Comparison of ENCODE assay signal across 7 cellular contexts in genomic region chr11:116771935-116772334, GRCh38. TPM values are rescaled to one million over a fixed set of nuclear protein-coding genes. Genes with fewer than 3 reads are reported as not detected.
DNase-seq lines count a peak whose midpoint lies in the region; ATAC-seq, FAIRE-seq and TF ChIP-seq lines count a peak whose summit lies in the region.

No MANE protein-coding gene starts in this region.

- no peak overlapping the region for H2AFZ ChIP-seq in HCT116 (ENCODE audit: low read depth, low read length, poor library complexity, severe bottlenecking)
- H2AFZ ChIP-seq in SU-DHL-6 (ENCODE audit: low read depth, low read length, severe bottlenecking) = no peak overlapping the region

- no peak for TF ChIP-seq CTCF in HCT116 (IDR thresholded peaks at IDR 0.05 in 2 of 3, conservative IDR thresholded peaks at IDR 0.05 in 1 of 3; ENCODE audit: borderline replicate concordance in 1 of 3, insufficient read depth in 1 of 3, low read depth in 2 of 3, low read length in 2 of 3)
- TF ChIP-seq CTCF in SU-DHL-6 (IDR thresholded peaks at IDR 0.05; ENCODE audit: insufficient read depth, low read length, poor library complexity, severe bottlenecking) = no peak

- ATAC-seq in HCT116 (no peak), right cardiac atrium (no peak), GM19023 (IDR thresholded peaks at IDR 0.05; ENCODE audit: unreplicated experiment) (no peak), GM18870 (IDR thresholded peaks at IDR 0.05; ENCODE audit: unreplicated experiment) (no peak)

- H3K4me2 ChIP-seq in HCT116 (ENCODE audit: low read length) (peak overlapping the region; percentile 83), SU-DHL-6 (ENCODE audit: low read depth, low read length, poor library complexity, severe bottlenecking) (peak overlapping the region; percentile 94)

- TSS peak; percentile 56 for BruUV-seq in HCT116 (replicated peaks; lab: Mats Ljungman, UMichigan)

- no peaks in the 10 kb centered on the region for H4K20me1 ChIP-seq in HCT116 (ENCODE audit: insufficient read depth)
- no peaks in the 10 kb centered on the region for H4K20me1 ChIP-seq in SU-DHL-6 (ENCODE audit: low read depth, low read length)

- H3K4me3 ChIP-seq in HCT116 (replicated peaks in 1 of 2; ENCODE audit: low read depth in 1 of 2, low read length in 2 of 2) (peak overlapping the region; percentile 84 to 94), SU-DHL-6 (ENCODE audit: insufficient read depth, low read length, poor library complexity, severe bottlenecking) (peak overlapping the region; percentile 70), right cardiac atrium (ENCODE audit: low read length) (peak overlapping the region; percentile 88), small intestine (ENCODE audit: low read depth in 1 of 2, low read length in 2 of 2) (peak overlapping the region; percentile 83 to 96)

- DNase-seq in HCT116 (ENCODE audit: low read depth, low spot score) = no peak
- no peak for DNase-seq in right cardiac atrium
- no peak for DNase-seq in small intestine
- DNase-seq in ureter (ENCODE audit: low spot score) = no peak

- H3K4me1 ChIP-seq in HCT116 (ENCODE audit: control insufficient read depth in 1 of 2, insufficient read depth in 2 of 2, low read length in 2 of 2) = peaks cover 10 to 21% of the 10 kb centered on the region in 2 experiments; a peak in 3 of 4 replicates
- peaks cover 7% of the 10 kb centered on the region for H3K4me1 ChIP-seq in right cardiac atrium (ENCODE audit: control insufficient read depth, insufficient read depth, low read length)
- H3K4me1 ChIP-seq in small intestine (ENCODE audit: control insufficient read depth in 2 of 2, insufficient read depth in 1 of 2, low read depth in 1 of 2, low read length in 1 of 2) = no peaks in the 10 kb centered on the region

- no peak for TF ChIP-seq POLR2A in HCT116 (IDR thresholded peaks at IDR 0.05; ENCODE audit: borderline replicate concordance, extremely low read depth, insufficient read depth, insufficient read length)

- peak overlapping the region; percentile 82 for H3K9ac ChIP-seq in HCT116 (ENCODE audit: low read length)
- H3K9ac ChIP-seq in SU-DHL-6 (ENCODE audit: low read length) = peak overlapping the region; percentile 83

- TF ChIP-seq RAD21 in HCT116 (IDR thresholded peaks at IDR 0.05; ENCODE audit: low read depth) = no peak

- H3K9me2 ChIP-seq in HCT116 (ENCODE audit: insufficient read depth) = no peaks in the 10 kb centered on the region
- no peaks in the 10 kb centered on the region for H3K9me2 ChIP-seq in SU-DHL-6 (replicated peaks; ENCODE audit: insufficient read depth, low read length)

- H3K27ac ChIP-seq in HCT116 (ENCODE audit: low read depth, low read length) (peak overlapping the region; percentile 91), SU-DHL-6 (ENCODE audit: low read depth, low read length) (peak overlapping the region; percentile 87), right cardiac atrium (ENCODE audit: low read length) (no peak overlapping the region), small intestine (ENCODE audit: low read depth in 1 of 2, low read length in 1 of 2) (no peak overlapping the region)

- H3K9me3 ChIP-seq in HCT116 (ENCODE audit: control insufficient read depth in 1 of 2, insufficient read depth in 1 of 2, low read depth in 1 of 2, low read length in 2 of 2) (no peaks in the 10 kb centered on the region), SU-DHL-6 (ENCODE audit: insufficient read depth, low read length) (no peaks in the 10 kb centered on the region), right cardiac atrium (ENCODE audit: control insufficient read depth, low read length) (no peaks in the 10 kb centered on the region), small intestine (ENCODE audit: control insufficient read depth, low read depth) (no peaks in the 10 kb centered on the region)

- 9% methylated on average over 2 of the region's 2 CpGs for WGBS in right cardiac atrium
- 0 to 7% (median 5%) methylated on average over 2 of the region's 2 CpGs for WGBS in small intestine, 3 donors

- RAD21 ChIA-PET in HCT116 (lab: Charles Lee; ENCODE audit: low non-redundant PET in 1 of 2, low total read pairs in 2 of 2, uncharacterized antibody in 2 of 2, unreplicated experiment in 2 of 2) = no interaction called here

- intact Hi-C loops in HCT116 (cut with micrococcal nuclease) = no loop called here
- intact Hi-C loops in right cardiac atrium (cut with DNase I) = no loop called here

- POLR2A ChIA-PET in HCT116 (lab: Charles Lee) = no interaction called here

- FAIRE-seq in small intestine (lab: Jason Lieb, UNC) = no peak

- peaks cover 36% of the 10 kb centered on the region for H3K79me2 ChIP-seq in HCT116 (ENCODE audit: insufficient read depth, low read length)
- H3K79me2 ChIP-seq in SU-DHL-6 (ENCODE audit: insufficient read depth, low read length) = peaks cover 25% of the 10 kb centered on the region

- H3K36me3 ChIP-seq in HCT116 (ENCODE audit: control insufficient read depth in 1 of 2, insufficient read depth in 2 of 2, low read length in 2 of 2) = peaks cover 8 to 17% of the 10 kb centered on the region in 2 experiments; a peak in 3 of 4 replicates
- H3K36me3 ChIP-seq in SU-DHL-6 (ENCODE audit: low read length) = peaks cover 9% of the 10 kb centered on the region; the same call in 1 of the 2 replicates
- H3K36me3 ChIP-seq in small intestine (ENCODE audit: control insufficient read depth in 2 of 2, insufficient read depth in 2 of 2, low read length in 2 of 2) = no peaks in the 10 kb centered on the region

- H3F3A ChIP-seq in SU-DHL-6 (ENCODE audit: insufficient read depth) = peaks cover 33% of the 10 kb centered on the region

- H3K27me3 ChIP-seq in HCT116 (ENCODE audit: insufficient read depth, low read length) (no peaks in the 10 kb centered on the region), SU-DHL-6 (ENCODE audit: low read length) (no peaks in the 10 kb centered on the region), right cardiac atrium (ENCODE audit: control insufficient read depth, insufficient read depth) (no peaks in the 10 kb centered on the region), small intestine (ENCODE audit: control insufficient read depth in 2 of 2, insufficient read depth in 2 of 2, low read length in 2 of 2) (no peaks in the 10 kb centered on the region)

- CTCF ChIA-PET in HCT116 (lab: Charles Lee) = no interaction called here

TF ChIP-seq in HCT116, 20 proteins besides CTCF, POLR2A, EP300 and RAD21:
- TF ChIP-seq ZFX (IDR thresholded peaks at IDR 0.05) (no peak), CBX3 (IDR thresholded peaks at IDR 0.05; ENCODE audit: low read depth) (no peak), EZH2 (IDR thresholded peaks at IDR 0.05) (no peak), JUND (IDR thresholded peaks at IDR 0.05) (no peak), CEBPB (IDR thresholded peaks at IDR 0.05; ENCODE audit: low read depth) (no peak), TCF7L2 (IDR thresholded peaks at IDR 0.05; ENCODE audit: borderline replicate concordance, extremely low read depth, insufficient read depth, insufficient read length) (no peak), ELF1 (IDR thresholded peaks at IDR 0.05; ENCODE audit: borderline replicate concordance, low read depth) (no peak)

RNA-seq across cellular contexts. Expression of gene BUD13, which starts 0.9 kb away (rescaled TPM):
- total RNA-seq in HCT116 (2021; ENCODE audit: unreplicated experiment) (22.9 TPM), right cardiac atrium (1 to 10 TPM; 7.8 to 9.0 (median 8.2) TPM), ureter (16.9 TPM)
- polyA plus RNA-seq in HCT116 (2012) = 16.1 and 19.0 TPM in 2 replicates
- polyA plus RNA-seq in right cardiac atrium (5.7 TPM), small intestine (10 to 100 TPM; 13.6 to 29.1 (median 18.4) TPM)

RNA-seq across cellular contexts. Expression of gene ZPR1, which starts 15.9 kb away (rescaled TPM):
- total RNA-seq in HCT116 (2021; ENCODE audit: unreplicated experiment) (56.3 TPM), right cardiac atrium (10 to 100 TPM; 17.1 to 30.3 (median 23.7) TPM), ureter (61.4 TPM)
- polyA plus RNA-seq in HCT116 (2012) = 42.4 and 50.7 TPM in 2 replicates
- polyA plus RNA-seq in right cardiac atrium (9.6 TPM), small intestine (10 to 100 TPM; 24.5 to 29.1 (median 27.3) TPM)

RNA-seq across cellular contexts. Expression of gene APOA5, which starts 19.7 kb away (rescaled TPM):
- total RNA-seq in HCT116 (2021; ENCODE audit: unreplicated experiment) = 0.12 TPM
- not detected in 2 replicates for polyA plus RNA-seq in HCT116 (2012)
- not detected for total RNA-seq in right cardiac atrium
- polyA plus RNA-seq in right cardiac atrium = not detected
- polyA plus RNA-seq in small intestine = under 1 TPM in 1 of 3 donors, not detected in 2; 0.22 TPM
- not detected for total RNA-seq in ureter

RNA-seq across cellular contexts. Expression of gene APOA4, which starts 51.2 kb away (rescaled TPM):
- total RNA-seq in HCT116 (2021; ENCODE audit: unreplicated experiment) = not detected
- not detected in 2 replicates for polyA plus RNA-seq in HCT116 (2012)
- not detected for total RNA-seq in right cardiac atrium
- polyA plus RNA-seq in right cardiac atrium = 0.05 TPM
- 1,000 to 10,000 TPM in 2 of 3 donors, 100 to 1,000 TPM in 1; 338 to 9,049 (median 8,594) TPM for polyA plus RNA-seq in small intestine
- not detected for total RNA-seq in ureter

RNA-seq across cellular contexts. Expression of gene APOC3, which starts 57.8 kb away (rescaled TPM):
- total RNA-seq in HCT116 (2021; ENCODE audit: unreplicated experiment) (3.5 TPM), right cardiac atrium (under 1 TPM in 1 of 4 donors, not detected in 3; 0.72 TPM), ureter (0.94 TPM)
- polyA plus RNA-seq in HCT116 (2012) = not detected in 2 replicates
- polyA plus RNA-seq in right cardiac atrium (not detected), small intestine (over 10,000 TPM in 1 of 3 donors, 1,000 to 10,000 TPM in 1, 100 to 1,000 TPM in 1; 273 to 10,182 (median 4,196) TPM)

Comparison
In these comparisons a context has a peak if more than half of its experiments do, and no peak if none do; other contexts are left out.
1. H3K27ac ChIP-seq: peak in HCT116 (single experiment) and SU-DHL-6 (single experiment); none in right cardiac atrium (single experiment) and small intestine (0 of 2).
2. Peak in every context shown above with its lines, with median percentiles within 50 percentile points of each other: H3K4me3 ChIP-seq.